18 cellular contexts compared by ENCODE assay signal in genomic region chr12:80226576-80226975, GRCh38.
DNase-seq lines count a peak whose midpoint lies in the region; ATAC-seq and TF ChIP-seq lines count a peak whose summit lies in the region.
"Had no signal": no experiment of that assay in that cellular context is flagged by ENCODE, and none has a peak within 500 bp of the region (broad histone marks: within the 10 kb centered on the region; RNA-seq: fewer than 3 reads in every experiment).

No MANE protein-coding gene starts in this region.

- H3K4me1 ChIP-seq in breast epithelium (no peaks in the 10 kb centered on the region), PC-3 (ENCODE audit: insufficient read depth, low read length) (peaks cover 9% of the 10 kb centered on the region), smooth muscle cell (ENCODE audit: low read depth) (peaks cover 21% of the 10 kb centered on the region)
- H3K4me1 ChIP-seq: A549, esophagus squamous epithelium, parathyroid adenoma had no signal

- H3K79me2 ChIP-seq in PC-3 (ENCODE audit: low read length) (no peaks in the 10 kb centered on the region), smooth muscle cell (ENCODE audit: low read depth) (no peaks in the 10 kb centered on the region)
- H3K79me2 ChIP-seq: parathyroid adenoma had no signal

- H3K4me2 ChIP-seq in PC-3 (ENCODE audit: low read length) (peak overlapping the region; percentile 16), smooth muscle cell (no peak overlapping the region)
- H3K4me2 ChIP-seq: A549, KMS-11 had no signal

- no TSS peak for BruUV-seq in MCF 10A (replicated peaks; lab: Mats Ljungman, UMichigan)
- BruUV-seq in PC-3 (replicated peaks; lab: Mats Ljungman, UMichigan) = no TSS peak

- peak; percentile 54 for ATAC-seq in PC-3
- ATAC-seq in left ventricle myocardium superior = no peak
- ATAC-seq in stimulated activated naive B cell treated with anti-CD40 and anti-IgM and Interleukin-4, amounts not matched to agents 10 μg/mL and 1 μg/mL and 100 μg/mL, for 72 hours (replicated peaks) = no peak
- ATAC-seq: A549, WTC11 had no signal

- no peaks in the 10 kb centered on the region for H3K9me3 Mint-ChIP-seq in MCF 10A (ENCODE audit: unreplicated experiment)
- H3K9me3 Mint-ChIP-seq in stimulated activated naive B cell treated with anti-CD40 and anti-IgM and Interleukin-4, amounts not matched to agents 10 μg/mL and 1 μg/mL and 100 μg/mL, for 72 hours = no peaks in the 10 kb centered on the region
- H3K9me3 Mint-ChIP-seq: WTC11 had no signal

- no peak overlapping the region for H3K4me3 ChIP-seq in breast epithelium
- H3K4me3 ChIP-seq in PC-3 (ENCODE audit: low read length) = no peak overlapping the region
- no peak overlapping the region for H3K4me3 ChIP-seq in epithelial cell of esophagus (ENCODE audit: low read length)
- no peak overlapping the region for H3K4me3 ChIP-seq in smooth muscle cell
- H3K4me3 ChIP-seq: A549, esophagus squamous epithelium, SK-N-MC, thyroid gland had no signal

- no peaks in the 10 kb centered on the region for H3K27me3 Mint-ChIP-seq in MCF 10A (ENCODE audit: insufficient read depth, unreplicated experiment)
- H3K27me3 Mint-ChIP-seq in stimulated activated naive B cell treated with anti-CD40 and anti-IgM and Interleukin-4, amounts not matched to agents 10 μg/mL and 1 μg/mL and 100 μg/mL, for 72 hours = no peaks in the 10 kb centered on the region
- H3K27me3 Mint-ChIP-seq: activated naive CD8-positive, alpha-beta T cell had no signal

- TF ChIP-seq CTCF in MCF 10A (IDR thresholded peaks at IDR 0.05; ENCODE audit: unreplicated experiment) (no peak), breast epithelium (IDR thresholded peaks at IDR 0.05) (no peak), PC-3 (conservative IDR thresholded peaks at IDR 0.05; ENCODE audit: low read depth, low read length) (no peak), epithelial cell of esophagus (IDR thresholded peaks at IDR 0.05; ENCODE audit: insufficient read depth, low read depth, low read length, missing control alignments) (no peak), smooth muscle cell (IDR thresholded peaks at IDR 0.05; ENCODE audit: borderline replicate concordance, insufficient read depth, poor library complexity, severe bottlenecking) (no peak)

- 23% methylated on average over 1 of the region's 1 CpG for WGBS in smooth muscle cell (ENCODE audit: low lambda C conversion rate)

- DNase-seq in MCF 10A (ENCODE audit: unreplicated experiment) (peak; percentile 33), breast epithelium (ENCODE audit: low spot score in 2 of 2) (no peak), PC-3 (peak; percentile 56), epithelial cell of esophagus (ENCODE audit: low read depth) (peak; percentile 61), smooth muscle cell (lab: John Stamatoyannopoulos, UW; ENCODE audit: unreplicated experiment) (no peak), left ventricle myocardium superior (no peak), activated T-cell treated with anti-CD3 and anti-CD28 coated beads for 4 hours (no peak)
- DNase-seq in stimulated activated naive B cell treated with anti-CD40 and anti-IgM and Interleukin-4, amounts not matched to agents 10 μg/mL and 1 μg/mL and 100 μg/mL, for 72 hours = no peak
- DNase-seq: activated CD8-positive, alpha-beta memory T cell treated with anti-CD3 and anti-CD28 coated beads, Interleukin-2, amount 50 U/mL, for 48 hours; esophagus squamous epithelium; thyroid gland had no signal

- no peaks in the 10 kb centered on the region for H3K4me1 Mint-ChIP-seq in MCF 10A (ENCODE audit: insufficient read depth, unreplicated experiment)
- H3K4me1 Mint-ChIP-seq in stimulated activated naive B cell treated with anti-CD40 and anti-IgM and Interleukin-4, amounts not matched to agents 10 μg/mL and 1 μg/mL and 100 μg/mL, for 72 hours = no peaks in the 10 kb centered on the region

- H3K27ac ChIP-seq in breast epithelium (no peak overlapping the region), PC-3 (ENCODE audit: low read length) (no peak overlapping the region), smooth muscle cell (ENCODE audit: low read depth) (no peak overlapping the region)
- H3K27ac ChIP-seq: A549, esophagus squamous epithelium, KMS-11, parathyroid adenoma, SK-N-MC, thyroid gland had no signal

- H3K36me3 ChIP-seq in breast epithelium (no peaks in the 10 kb centered on the region), PC-3 (ENCODE audit: low read depth, low read length) (no peaks in the 10 kb centered on the region), smooth muscle cell (ENCODE audit: low read depth) (no peaks in the 10 kb centered on the region)
- H3K36me3 ChIP-seq: esophagus squamous epithelium, thyroid gland had no signal

- CTCF ChIA-PET in MCF 10A (lab: Yijun Ruan, JAX) (no interaction called here), PC-3 (lab: Charles Lee) (interaction anchor here (0.5 kb wide), 1 partner anchor 42 kb away, joined by 4 read pairs; no protein-coding TSS in a partner anchor)

- no peaks in the 10 kb centered on the region for H3K36me3 Mint-ChIP-seq in MCF 10A (ENCODE audit: insufficient read depth, unreplicated experiment)
- no peaks in the 10 kb centered on the region for H3K36me3 Mint-ChIP-seq in stimulated activated naive B cell treated with anti-CD40 and anti-IgM and Interleukin-4, amounts not matched to agents 10 μg/mL and 1 μg/mL and 100 μg/mL, for 72 hours
- H3K36me3 Mint-ChIP-seq: activated naive CD8-positive, alpha-beta T cell; mesothelial cell of epicardium; WTC11 had no signal

- no peaks in the 10 kb centered on the region for H3K9me3 ChIP-seq in breast epithelium
- H3K9me3 ChIP-seq in PC-3 (ENCODE audit: low read length) = no peaks in the 10 kb centered on the region
- no peaks in the 10 kb centered on the region for H3K9me3 ChIP-seq in smooth muscle cell (replicated peaks; ENCODE audit: low read depth)
- H3K9me3 ChIP-seq: A549, esophagus squamous epithelium, thyroid gland had no signal

- POLR2A ChIA-PET in MCF 10A (lab: Yijun Ruan, JAX) (no interaction called here), PC-3 (lab: Charles Lee; ENCODE audit: unreplicated experiment) (no interaction called here)

- H3K9me2 ChIP-seq in PC-3 (replicated peaks; ENCODE audit: low read length) = no peaks in the 10 kb centered on the region

- H3K27me3 ChIP-seq in breast epithelium = no peaks in the 10 kb centered on the region
- H3K27me3 ChIP-seq in PC-3 (ENCODE audit: low read length) = no peaks in the 10 kb centered on the region
- no peaks in the 10 kb centered on the region for H3K27me3 ChIP-seq in smooth muscle cell (ENCODE audit: low read depth)
- H3K27me3 ChIP-seq: esophagus squamous epithelium, thyroid gland had no signal

- H2AFZ ChIP-seq in PC-3 (ENCODE audit: low read length) (no peak overlapping the region), smooth muscle cell (ENCODE audit: low read depth) (peak overlapping the region; percentile 53)
- H2AFZ ChIP-seq: parathyroid adenoma had no signal

- H3F3A ChIP-seq in PC-3 (ENCODE audit: low read length, unreplicated experiment) (no peaks in the 10 kb centered on the region), smooth muscle cell (ENCODE audit: low read depth) (no peaks in the 10 kb centered on the region)

- H4K20me1 ChIP-seq in PC-3 (ENCODE audit: low read length) (no peaks in the 10 kb centered on the region), smooth muscle cell (ENCODE audit: low read depth) (no peaks in the 10 kb centered on the region)

- intact Hi-C loops in MCF 10A (cut with micrococcal nuclease) (no loop called here), breast epithelium (cut with DNase I; ENCODE audit: low total_unique reads) (no loop called here), PC-3 (cut with micrococcal nuclease) (no loop called here), left ventricle myocardium superior (cut with micrococcal nuclease) (no loop called here)

- H3K27ac Mint-ChIP-seq in MCF 10A (ENCODE audit: low read depth, unreplicated experiment) = no peak overlapping the region
- no peak overlapping the region for H3K27ac Mint-ChIP-seq in stimulated activated naive B cell treated with anti-CD40 and anti-IgM and Interleukin-4, amounts not matched to agents 10 μg/mL and 1 μg/mL and 100 μg/mL, for 72 hours
- H3K27ac Mint-ChIP-seq: activated naive CD8-positive, alpha-beta T cell; mesothelial cell of epicardium; WTC11 had no signal

- TF ChIP-seq POLR2A in breast epithelium (IDR thresholded peaks at IDR 0.05) = no peak

- no peak overlapping the region for H3K9ac ChIP-seq in PC-3 (ENCODE audit: low read length)
- H3K9ac ChIP-seq in smooth muscle cell (ENCODE audit: low read depth) = no peak overlapping the region
- H3K9ac ChIP-seq: KMS-11, parathyroid adenoma had no signal

- H3K4me3 Mint-ChIP-seq in MCF 10A (ENCODE audit: unreplicated experiment) = no peak overlapping the region
- no peak overlapping the region for H3K4me3 Mint-ChIP-seq in stimulated activated naive B cell treated with anti-CD40 and anti-IgM and Interleukin-4, amounts not matched to agents 10 μg/mL and 1 μg/mL and 100 μg/mL, for 72 hours
- H3K4me3 Mint-ChIP-seq: activated naive CD8-positive, alpha-beta T cell; mesothelial cell of epicardium; WTC11 had no signal

Comparison
In these comparisons a context has a peak if more than half of its experiments do, and no peak if none do; other contexts are left out.
1. DNase-seq: peak in MCF 10A (single experiment), PC-3 (single experiment) and epithelial cell of esophagus (single experiment); none in breast epithelium (0 of 2), smooth muscle cell (single experiment), left ventricle myocardium superior (single experiment), stimulated activated naive B cell treated with anti-CD40 and anti-IgM and Interleukin-4, amounts not matched to agents 10 μg/mL and 1 μg/mL and 100 μg/mL, for 72 hours (single experiment) and activated T-cell treated with anti-CD3 and anti-CD28 coated beads for 4 hours (single experiment).